ENCODE assay signal across 1 cellular context in the genomic region with DNA sequence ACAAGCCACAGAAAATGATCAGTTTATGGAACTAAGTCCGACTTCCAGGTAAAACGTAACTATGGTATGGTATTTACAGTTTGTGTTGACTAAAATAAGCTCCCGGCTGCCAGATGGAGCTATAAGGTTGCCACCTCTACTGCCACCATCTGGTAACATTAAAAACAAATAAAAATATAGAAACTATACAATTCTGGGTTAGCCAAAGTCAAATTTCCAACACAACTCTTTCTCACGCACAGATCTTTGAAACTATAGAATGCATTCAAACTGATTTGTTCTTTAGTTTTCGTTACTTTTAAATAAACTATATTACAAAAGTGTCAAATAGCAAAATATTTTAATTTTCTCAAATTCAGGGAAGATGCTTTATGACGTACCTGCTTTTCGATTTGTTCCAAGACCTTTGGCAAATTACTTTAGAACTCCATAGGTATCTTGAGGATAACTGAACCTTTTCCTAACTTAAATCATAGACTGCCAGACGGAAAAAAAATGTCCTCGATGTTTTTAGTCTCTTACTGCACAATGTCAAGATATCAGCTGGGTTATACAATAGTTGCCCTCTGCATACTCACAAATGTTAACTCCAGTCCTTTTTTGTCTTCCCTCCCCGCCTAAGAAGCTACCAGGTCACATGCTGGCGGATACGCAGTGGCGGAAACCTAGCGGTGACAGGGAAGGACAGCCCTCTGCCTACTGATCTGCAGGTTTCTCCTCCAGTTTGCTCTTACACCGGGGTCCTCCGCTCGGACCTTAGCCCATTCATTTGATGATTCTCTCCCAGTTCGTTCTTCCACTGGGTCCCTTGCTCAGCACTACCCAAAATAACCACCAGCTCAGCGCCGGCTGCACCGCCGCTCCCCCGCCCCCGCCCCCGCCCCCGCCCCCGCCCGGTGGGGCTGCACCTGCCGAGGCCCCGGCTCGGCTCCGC.
TF ChIP-seq lines count a peak whose summit lies in the region.

No MANE protein-coding gene starts in this region.

TF ChIP-seq in IMR-90, 13 proteins besides CTCF, POLR2A, EP300 and RAD21:
- TF ChIP-seq SMC3 (IDR thresholded peaks at IDR 0.05; ENCODE audit: low read depth, low read length) (peak; percentile 31; the same call in 1 of the 2 replicates), RFX5 (IDR thresholded peaks at IDR 0.05; ENCODE audit: low read depth, low read length) (no peak), RCOR1 (IDR thresholded peaks at IDR 0.05; ENCODE audit: insufficient replicate concordance, low read length) (no peak), CHD1 (IDR thresholded peaks at IDR 0.05; ENCODE audit: low read depth, low read length) (no peak)
- TF ChIP-seq, protein P1, sequence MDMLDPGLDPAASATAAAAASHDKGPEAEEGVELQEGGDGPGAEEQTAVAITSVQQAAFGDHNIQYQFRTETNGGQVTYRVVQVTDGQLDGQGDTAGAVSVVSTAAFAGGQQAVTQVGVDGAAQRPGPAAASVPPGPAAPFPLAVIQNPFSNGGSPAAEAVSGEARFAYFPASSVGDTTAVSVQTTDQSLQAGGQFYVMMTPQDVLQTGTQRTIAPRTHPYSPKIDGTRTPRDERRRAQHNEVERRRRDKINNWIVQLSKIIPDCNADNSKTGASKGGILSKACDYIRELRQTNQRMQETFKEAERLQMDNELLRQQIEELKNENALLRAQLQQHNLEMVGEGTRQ (IDR thresholded peaks at IDR 0.05; ENCODE audit: low read depth, low read length): peak; percentile 65; the same call in 1 of the 2 replicates
- TF ChIP-seq, protein P2, sequence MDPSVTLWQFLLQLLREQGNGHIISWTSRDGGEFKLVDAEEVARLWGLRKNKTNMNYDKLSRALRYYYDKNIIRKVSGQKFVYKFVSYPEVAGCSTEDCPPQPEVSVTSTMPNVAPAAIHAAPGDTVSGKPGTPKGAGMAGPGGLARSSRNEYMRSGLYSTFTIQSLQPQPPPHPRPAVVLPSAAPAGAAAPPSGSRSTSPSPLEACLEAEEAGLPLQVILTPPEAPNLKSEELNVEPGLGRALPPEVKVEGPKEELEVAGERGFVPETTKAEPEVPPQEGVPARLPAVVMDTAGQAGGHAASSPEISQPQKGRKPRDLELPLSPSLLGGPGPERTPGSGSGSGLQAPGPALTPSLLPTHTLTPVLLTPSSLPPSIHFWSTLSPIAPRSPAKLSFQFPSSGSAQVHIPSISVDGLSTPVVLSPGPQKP (IDR thresholded peaks at IDR 0.05; ENCODE audit: borderline replicate concordance, low read depth, low read length): no peak
